ENCODE assay signal across 8 cellular contexts in genomic region chr10:98414932-98415709, GRCh38. TPM values are rescaled to one million over a fixed set of nuclear protein-coding genes. Genes with fewer than 3 reads are reported as not detected.
A peak's percentile ranks its signal among the peaks of the same experiment; 100 is the strongest.
DNase-seq lines count a peak whose midpoint lies in the region; ATAC-seq, FAIRE-seq and TF ChIP-seq lines count a peak whose summit lies in the region.

Gene PYROXD2, minus strand, starts transcription at chr10:98415182. Its CDS starts 47 bp downstream, at chr10:98415135.

- H3K27me3 ChIP-seq in keratinocyte (ENCODE audit: control insufficient read depth, extremely low read depth, insufficient read depth, low read length) (no peaks in the 10 kb centered on the region), small intestine (ENCODE audit: control insufficient read depth in 2 of 2, insufficient read depth in 2 of 2, low read length in 2 of 2) (no peaks in the 10 kb centered on the region)

- peak within 1 kb of the TSS; percentile 65 for H3K9ac ChIP-seq in keratinocyte (ENCODE audit: control insufficient read depth, extremely low read depth, insufficient read depth, low read length)

- H3K4me2 ChIP-seq in keratinocyte (ENCODE audit: control insufficient read depth, extremely low read depth, insufficient read depth, low read depth, low read length) = peak within 1 kb of the TSS; percentile 82

- H3K4me3 ChIP-seq in keratinocyte (ENCODE audit: control insufficient read depth in 2 of 3, extremely low read depth in 1 of 3, insufficient read depth in 2 of 3, low read depth in 1 of 3, low read length in 3 of 3) (peak within 1 kb of the TSS; percentile 48 to 77 (median 73)), small intestine (ENCODE audit: low read depth in 1 of 2, low read length in 2 of 2) (peak within 1 kb of the TSS; percentile 28 to 32)

- H3K9me1 ChIP-seq in keratinocyte (ENCODE audit: control insufficient read depth, extremely low read depth, insufficient read depth, low read length) = no peaks in the 10 kb centered on the region

- H4K20me1 ChIP-seq in keratinocyte (ENCODE audit: control insufficient read depth, extremely low read depth, insufficient read depth, low read length) = no peaks in the 10 kb centered on the region

- peak within 1 kb of the TSS; percentile 88 for H2AFZ ChIP-seq in keratinocyte (ENCODE audit: control insufficient read depth, low read length)

- dilution Hi-C loops in keratinocyte (cut with MboI; ENCODE audit: extremely low pct_ligation_motif_present, low sequenced_read_pairs) = no loop called here

- H3K36me3 ChIP-seq in keratinocyte (ENCODE audit: control insufficient read depth in 2 of 2, extremely low read depth in 1 of 2, insufficient read depth in 2 of 2, low read length in 2 of 2) (peaks cover 0 to 11% of the 10 kb centered on the region in 2 experiments), small intestine (ENCODE audit: control insufficient read depth in 2 of 2, insufficient read depth in 2 of 2, low read length in 2 of 2) (peaks cover 4 to 7% of the 10 kb centered on the region in 2 donors)

- no peaks in the 10 kb centered on the region for H3K79me2 ChIP-seq in keratinocyte (ENCODE audit: control insufficient read depth, insufficient read depth, low read length)

- FAIRE-seq in keratinocyte (lab: Jason Lieb, UNC) (peak; percentile 86), small intestine (lab: Jason Lieb, UNC) (no peak)

- TF ChIP-seq CTCF in GM20000 (IDR thresholded peaks at IDR 0.05; ENCODE audit: extremely low read depth, missing control alignments) (no peak), keratinocyte (optimal IDR thresholded peaks at IDR 0.05 in 1 of 3, IDR thresholded peaks at IDR 0.05 in 1 of 3, conservative IDR thresholded peaks at IDR 0.05 in 1 of 3; ENCODE audit: extremely low read depth in 1 of 3, insufficient read depth in 2 of 3, low read length in 3 of 3) (no peak)

- H3K9me3 ChIP-seq in keratinocyte (ENCODE audit: control insufficient read depth, low read depth, low read length) (no peaks in the 10 kb centered on the region), small intestine (ENCODE audit: control insufficient read depth, low read depth) (no peaks in the 10 kb centered on the region)

- H3K27ac ChIP-seq in keratinocyte (ENCODE audit: control insufficient read depth, insufficient read depth, low read length) (peak within 1 kb of the TSS; percentile 18), small intestine (ENCODE audit: low read depth in 1 of 2, low read length in 1 of 2) (peak within 1 kb of the TSS in 1 of 2 donors; percentile 79)

- DNase-seq in AG08396 (ENCODE audit: low spot score) (peak; percentile 97), GM20000 (ENCODE audit: low spot score) (peak; percentile 70), NCI-H1417 (lab: John Stamatoyannopoulos, UW) (peak; percentile 4 to 91 (median 81)), dedifferentiated amniotic fluid mesenchymal stem cell (ENCODE audit: extremely low spot score) (peak; percentile 78), keratinocyte (ENCODE audit: low read depth, low spot score) (peak; percentile 55), small intestine (peak; percentile 79)

- WGBS in small intestine, 3 donors = 31 to 33% (median 32%) methylated on average over 23 to 24 of the region's 24 CpGs

- ATAC-seq in activated CD4-positive, CD25-positive, alpha-beta regulatory T cell treated with anti-CD3 and anti-CD28 coated beads, Interleukin-2, amount 50 U/mL, for 24 hours = peak; percentile 59 to 72
- no peak for ATAC-seq in GM18517 (IDR thresholded peaks at IDR 0.05; ENCODE audit: unreplicated experiment)

- H3K4me1 ChIP-seq in keratinocyte (ENCODE audit: control insufficient read depth, extremely low read depth, insufficient read depth, low read length) = peaks cover 15% of the 10 kb centered on the region
- peaks cover 0 to 8% of the 10 kb centered on the region in 2 donors for H3K4me1 ChIP-seq in small intestine (ENCODE audit: control insufficient read depth in 2 of 2, insufficient read depth in 1 of 2, low read depth in 1 of 2, low read length in 1 of 2)

RNA-seq across cellular contexts. Expression of gene PYROXD2, which starts in this region (rescaled TPM):
- 4.0 to 6.9 TPM (median 4.4 TPM) in 3 replicates for polyA plus RNA-seq in keratinocyte
- polyA plus RNA-seq in keratinocyte (2011; ENCODE audit: low read depth) = 2.8 TPM
- polyA plus RNA-seq in keratinocyte (2011; cell fraction: cytosol; rRNA removed) = 1.7 and 3.1 TPM in 2 replicates
- polyA plus RNA-seq in keratinocyte (2011; cell fraction: nucleus; rRNA removed) = 14.8 and 20.2 TPM in 2 replicates
- 2.0 and 3.6 TPM in 2 replicates for polyA plus RNA-seq in keratinocyte (2012; ENCODE audit: low replicate concordance)
- polyA minus RNA-seq in keratinocyte = 3.2 to 4.8 TPM (median 4.3 TPM) in 3 replicates
- 3.6 TPM for polyA minus RNA-seq in keratinocyte (2011; cell fraction: cytosol; rRNA and poly(A)+ RNA removed)
- 2.7 and 4.5 TPM in 2 replicates for polyA minus RNA-seq in keratinocyte (2011; cell fraction: nucleus; rRNA and poly(A)+ RNA removed)
- polyA plus RNA-seq in small intestine = 1 to 10 TPM; 2.7 to 7.2 (median 4.6) TPM
